2 cellular contexts compared by ENCODE assay signal in genomic region chr1:171432473-171432872, GRCh38.
TF ChIP-seq lines count a peak whose summit lies in the region.

No MANE protein-coding gene starts in this region.

TF ChIP-seq in A549, 52 proteins besides CTCF, POLR2A, EP300 and RAD21:
- no peak for TF ChIP-seq NPAS2 (CRISPR knock-in tag; IDR thresholded peaks at IDR 0.05; ENCODE audit: borderline replicate concordance)
- TF ChIP-seq BHLHE40 (IDR thresholded peaks at IDR 0.05; ENCODE audit: low read depth, low read length) = no peak
- TF ChIP-seq, protein P1, sequence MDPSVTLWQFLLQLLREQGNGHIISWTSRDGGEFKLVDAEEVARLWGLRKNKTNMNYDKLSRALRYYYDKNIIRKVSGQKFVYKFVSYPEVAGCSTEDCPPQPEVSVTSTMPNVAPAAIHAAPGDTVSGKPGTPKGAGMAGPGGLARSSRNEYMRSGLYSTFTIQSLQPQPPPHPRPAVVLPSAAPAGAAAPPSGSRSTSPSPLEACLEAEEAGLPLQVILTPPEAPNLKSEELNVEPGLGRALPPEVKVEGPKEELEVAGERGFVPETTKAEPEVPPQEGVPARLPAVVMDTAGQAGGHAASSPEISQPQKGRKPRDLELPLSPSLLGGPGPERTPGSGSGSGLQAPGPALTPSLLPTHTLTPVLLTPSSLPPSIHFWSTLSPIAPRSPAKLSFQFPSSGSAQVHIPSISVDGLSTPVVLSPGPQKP (IDR thresholded peaks at IDR 0.05; ENCODE audit: low read depth, low read length) = no peak
- TF ChIP-seq MYC (IDR thresholded peaks at IDR 0.05; ENCODE audit: borderline replicate concordance, low read length) = no peak
- no peak for TF ChIP-seq PHF8 (IDR thresholded peaks at IDR 0.05; ENCODE audit: borderline replicate concordance, low read depth)
- TF ChIP-seq CHD4 (IDR thresholded peaks at IDR 0.05; ENCODE audit: borderline replicate concordance) = no peak

TF ChIP-seq in H1, 55 proteins besides CTCF, POLR2A, EP300 and RAD21:
- no peak for TF ChIP-seq GTF2F1 (IDR thresholded peaks at IDR 0.05; ENCODE audit: borderline replicate concordance, low read depth, low read length)
- TF ChIP-seq, protein P2, sequence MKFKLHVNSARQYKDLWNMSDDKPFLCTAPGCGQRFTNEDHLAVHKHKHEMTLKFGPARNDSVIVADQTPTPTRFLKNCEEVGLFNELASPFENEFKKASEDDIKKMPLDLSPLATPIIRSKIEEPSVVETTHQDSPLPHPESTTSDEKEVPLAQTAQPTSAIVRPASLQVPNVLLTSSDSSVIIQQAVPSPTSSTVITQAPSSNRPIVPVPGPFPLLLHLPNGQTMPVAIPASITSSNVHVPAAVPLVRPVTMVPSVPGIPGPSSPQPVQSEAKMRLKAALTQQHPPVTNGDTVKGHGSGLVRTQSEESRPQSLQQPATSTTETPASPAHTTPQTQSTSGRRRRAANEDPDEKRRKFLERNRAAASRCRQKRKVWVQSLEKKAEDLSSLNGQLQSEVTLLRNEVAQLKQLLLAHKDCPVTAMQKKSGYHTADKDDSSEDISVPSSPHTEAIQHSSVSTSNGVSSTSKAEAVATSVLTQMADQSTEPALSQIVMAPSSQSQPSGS (IDR thresholded peaks at IDR 0.05; ENCODE audit: low read length) = no peak
- peak; percentile 1 for TF ChIP-seq ASH2L (IDR thresholded peaks at IDR 0.05; ENCODE audit: low read length)
- no peak for TF ChIP-seq SIX5 (IDR thresholded peaks at IDR 0.05; ENCODE audit: low read depth, low read length)
- TF ChIP-seq KDM1A (IDR thresholded peaks at IDR 0.05; ENCODE audit: borderline replicate concordance, low read length) = peak; percentile 91
- peak in 1 of 2 experiments; percentile 28; a peak in 1 of 4 replicates for TF ChIP-seq HDAC2 (IDR thresholded peaks at IDR 0.05; ENCODE audit: borderline replicate concordance in 1 of 2, low read depth in 2 of 2, low read length in 2 of 2)
